ENCODE assay signal across 17 cellular contexts in genomic region chr2:149729575-149729974, GRCh38.
DNase-seq lines count a peak whose midpoint lies in the region; ATAC-seq, FAIRE-seq and TF ChIP-seq lines count a peak whose summit lies in the region.
"Had no signal": no experiment of that assay in that cellular context is flagged by ENCODE, and none has a peak within 500 bp of the region (broad histone marks: within the 10 kb centered on the region; RNA-seq: fewer than 3 reads in every experiment).

No MANE protein-coding gene starts in this region.

- H3K4me1 ChIP-seq in IMR-90 (ENCODE audit: control insufficient read depth, insufficient read depth, low read length) (peaks cover 15% of the 10 kb centered on the region), adipocyte (ENCODE audit: control insufficient read depth, insufficient read depth, low read length) (peaks cover 17% of the 10 kb centered on the region), endothelial cell of umbilical vein (ENCODE audit: control insufficient read depth, extremely low read depth, insufficient read depth, low read length) (peaks cover 27% of the 10 kb centered on the region)

- in situ Hi-C loops in IMR-90 (cut with MboI; ENCODE audit: low sequenced_read_pairs) = loop anchor here (25.0 kb wide), 1 partner anchor 733 kb away; no protein-coding TSS in a partner anchor

- no peaks in the 10 kb centered on the region for H3K9me3 ChIP-seq in IMR-90 (ENCODE audit: control insufficient read depth, insufficient read depth, low read length)
- no peaks in the 10 kb centered on the region for H3K9me3 ChIP-seq in adipocyte (ENCODE audit: control insufficient read depth, low read length)
- H3K9me3 ChIP-seq in endothelial cell of umbilical vein (replicated peaks; ENCODE audit: control insufficient read depth, insufficient read depth, low read length) = no peaks in the 10 kb centered on the region
- H3K9me3 ChIP-seq: A549, BE2C had no signal

- POLR2A ChIA-PET in IMR-90 (lab: Charles Lee; ENCODE audit: unreplicated experiment) = no interaction called here
- POLR2A ChIA-PET in endothelial cell of umbilical vein (lab: Charles Lee) = no interaction called here

- no peak overlapping the region for H4K8ac ChIP-seq in IMR-90 (ENCODE audit: low read depth in 2 of 2, low read length in 2 of 2)

- no peak overlapping the region for H2BK5ac ChIP-seq in IMR-90 (ENCODE audit: low read depth, low read length, poor library complexity, severe bottlenecking)

- H3K9me1 ChIP-seq in IMR-90 (ENCODE audit: insufficient read depth, low read length) = peaks cover 4% of the 10 kb centered on the region; the same call in 1 of the 2 replicates
- H3K9me1 ChIP-seq in endothelial cell of umbilical vein (replicated peaks; ENCODE audit: control insufficient read depth, extremely low read depth, insufficient read depth, low read length) = no peaks in the 10 kb centered on the region

- no peak overlapping the region for H2BK120ac ChIP-seq in IMR-90 (ENCODE audit: low read depth, low read length)

- H3K36me3 ChIP-seq in IMR-90 (ENCODE audit: control insufficient read depth, insufficient read depth, low read length) (no peaks in the 10 kb centered on the region), adipocyte (ENCODE audit: control insufficient read depth, insufficient read depth, low read length, severe bottlenecking) (no peaks in the 10 kb centered on the region), endothelial cell of umbilical vein (ENCODE audit: control insufficient read depth in 2 of 2, extremely low read depth in 1 of 2, insufficient read depth in 2 of 2, low read length in 2 of 2) (no peaks in the 10 kb centered on the region)
- H3K36me3 ChIP-seq: BE2C had no signal

- H3K79me2 ChIP-seq in endothelial cell of umbilical vein (ENCODE audit: control insufficient read depth, insufficient read depth, low read length) = no peaks in the 10 kb centered on the region

- H3K23ac ChIP-seq in IMR-90 (ENCODE audit: low read depth, low read length) = no peak overlapping the region

- no peak overlapping the region for H3K4me3 ChIP-seq in IMR-90 (ENCODE audit: insufficient read depth, low read depth, low read length)
- H3K4me3 ChIP-seq in adipocyte (ENCODE audit: low read length) = no peak overlapping the region
- no peak overlapping the region for H3K4me3 ChIP-seq in endothelial cell of umbilical vein (replicated peaks in 1 of 3; ENCODE audit: insufficient read depth in 1 of 3, low read depth in 1 of 3, low read length in 3 of 3)
- H3K4me3 ChIP-seq: A549, GM23248 had no signal

- H4K5ac ChIP-seq in IMR-90 (ENCODE audit: low read depth, low read length) = no peak overlapping the region

- WGBS in IMR-90 (ENCODE audit: extremely low coverage in 2 of 2, insufficient read length in 1 of 2), 2 experiments = no CpG with 5 or more reads among the region's 3 CpGs

- no peaks in the 10 kb centered on the region for H3K27me3 ChIP-seq in IMR-90 (ENCODE audit: control insufficient read depth, insufficient read depth, low read length)
- H3K27me3 ChIP-seq in adipocyte (replicated peaks; ENCODE audit: control insufficient read depth, insufficient read depth, low read length) = no peaks in the 10 kb centered on the region
- no peaks in the 10 kb centered on the region for H3K27me3 ChIP-seq in endothelial cell of umbilical vein (ENCODE audit: control insufficient read depth in 2 of 2, insufficient read depth in 2 of 2, low read length in 2 of 2)
- H3K27me3 ChIP-seq: BE2C had no signal

- H2BK20ac ChIP-seq in IMR-90 (ENCODE audit: low read depth, low read length) = peak overlapping the region; percentile 6; the same call in 1 of the 2 replicates

- H3K9ac ChIP-seq in IMR-90 (ENCODE audit: low read depth, low read length) = no peak overlapping the region
- no peak overlapping the region for H3K9ac ChIP-seq in adipocyte (ENCODE audit: low read length)
- H3K9ac ChIP-seq in endothelial cell of umbilical vein (replicated peaks; ENCODE audit: extremely low read depth, insufficient read depth, low read length) = no peak overlapping the region
- H3K9ac ChIP-seq: GM23248 had no signal

- ATAC-seq in IMR-90 (ENCODE audit: low read depth) (no peak), HG03175 (IDR thresholded peaks at IDR 0.05; ENCODE audit: unreplicated experiment) (no peak), GM21737 (IDR thresholded peaks at IDR 0.05; ENCODE audit: unreplicated experiment) (no peak)
- ATAC-seq: A549, HCT116 had no signal

- no peak overlapping the region for H3K18ac ChIP-seq in IMR-90 (ENCODE audit: low read depth, low read length)

- H4K20me1 ChIP-seq in IMR-90 (ENCODE audit: insufficient read depth, low read length) = no peaks in the 10 kb centered on the region
- H4K20me1 ChIP-seq in endothelial cell of umbilical vein (replicated peaks; ENCODE audit: control insufficient read depth, extremely low read depth, insufficient read depth, low read length) = no peaks in the 10 kb centered on the region

- no TSS peak for BruUV-seq in IMR-90 (replicated peaks; lab: Mats Ljungman, UMichigan)
- no TSS peak for BruUV-seq in endothelial cell of umbilical vein (replicated peaks; lab: Mats Ljungman, UMichigan)

- H3K56ac ChIP-seq in IMR-90 (ENCODE audit: extremely low read depth, insufficient read depth, low read length) = no peak overlapping the region

- 0 out of 3 replicates have a peak overlapping the region, but pooled peaks have one; percentile 39 for H2BK15ac ChIP-seq in IMR-90 (ENCODE audit: low read depth, low read length)

- H2AK5ac ChIP-seq in IMR-90 (ENCODE audit: low read depth, low read length) = no peak overlapping the region

- no peak overlapping the region for H3K27ac ChIP-seq in IMR-90 (ENCODE audit: insufficient read depth, low read length)
- no peak overlapping the region for H3K27ac ChIP-seq in endothelial cell of umbilical vein (ENCODE audit: insufficient read depth, low read depth, low read length)
- H3K27ac ChIP-seq: A549, C4-2B, GM23248 had no signal

- CTCF ChIA-PET in IMR-90 (lab: Yijun Ruan, JAX) = interaction anchor here (0.6 kb wide), 1 partner anchor 37 kb away, joined by 3 read pairs; no protein-coding TSS in a partner anchor
- CTCF ChIA-PET in endothelial cell of umbilical vein (lab: Charles Lee) = interaction anchor here (1.0 to 1.2 kb wide), 5 partner anchors 13 to 132 kb away, joined by 3 to 6 read pairs (median 3); no protein-coding TSS in a partner anchor

- FAIRE-seq in endothelial cell of umbilical vein (lab: Jason Lieb, UNC) = no peak
- FAIRE-seq: A549, D721Med, H54 had no signal

- TF ChIP-seq RAD21 in IMR-90 (IDR thresholded peaks at IDR 0.05; ENCODE audit: low read length) = no peak

- no peak for DNase-seq in IMR-90
- DNase-seq in adipocyte (ENCODE audit: low read depth) = peak; percentile 31
- peak; percentile 67 for DNase-seq in endothelial cell of umbilical vein (ENCODE audit: low read depth, low spot score)
- DNase-seq in NCI-H1436 (lab: John Stamatoyannopoulos, UW) = no peak
- DNase-seq in NOMO-1 treated with dmso at 0.1 percent for 144 hours (lab: John Stamatoyannopoulos, UW; ENCODE audit: unreplicated experiment) = no peak
- DNase-seq: BE2C; CD4-positive, alpha-beta memory T cell; DMS153; DMS79 treated with DMSO at 0.1 percent for 48 hours; GM23248 had no signal

- no peak for TF ChIP-seq POLR2A in IMR-90 (IDR thresholded peaks at IDR 0.05; ENCODE audit: low read depth, low read length)
- no peak for TF ChIP-seq POLR2A in endothelial cell of umbilical vein (IDR thresholded peaks at IDR 0.05; ENCODE audit: low read depth, low read length)

- no peak overlapping the region for H3K14ac ChIP-seq in IMR-90 (replicated peaks; ENCODE audit: low read depth, low read length)

- H4K91ac ChIP-seq in IMR-90 (ENCODE audit: insufficient read depth, low read depth, low read length) = no peak overlapping the region

- H2AK9ac ChIP-seq in IMR-90 (replicated peaks; ENCODE audit: low read depth, low read length, poor library complexity) = no peak overlapping the region

- dilution Hi-C loops in IMR-90 (cut with HindIII; ENCODE audit: low sequenced_read_pairs, unreplicated experiment) (no loop called here), endothelial cell of umbilical vein (cut with MboI; ENCODE audit: extremely low pct_ligation_motif_present, low sequenced_read_pairs) (no loop called here)

- H3K79me1 ChIP-seq in IMR-90 (ENCODE audit: low read depth in 1 of 2, low read length in 2 of 2) = no peaks in the 10 kb centered on the region

- TF ChIP-seq CTCF in IMR-90 (conservative IDR thresholded peaks at IDR 0.05; ENCODE audit: low read depth, low read length) (no peak), endothelial cell of umbilical vein (IDR thresholded peaks at IDR 0.05; ENCODE audit: extremely low read depth in 1 of 2, insufficient read depth in 1 of 2, low read depth in 1 of 2, low read length in 2 of 2) (no peak)

- no peak overlapping the region for H3K4me2 ChIP-seq in IMR-90 (ENCODE audit: low read depth, low read length)
- no peak overlapping the region for H3K4me2 ChIP-seq in endothelial cell of umbilical vein (ENCODE audit: insufficient read depth, low read length)
- H3K4me2 ChIP-seq: A549 had no signal

- intact Hi-C loops in IMR-90 (cut with micrococcal nuclease) (no loop called here), endothelial cell of umbilical vein (cut with micrococcal nuclease) (no loop called here)

- H2AFZ ChIP-seq in IMR-90 (replicated peaks; ENCODE audit: low read length, poor library complexity) (no peak overlapping the region), endothelial cell of umbilical vein (ENCODE audit: low read depth, low read length) (no peak overlapping the region)
- H2AFZ ChIP-seq: GM23248 had no signal

- H3K4ac ChIP-seq in IMR-90 (ENCODE audit: low read depth, low read length) = no peak overlapping the region

TF ChIP-seq in IMR-90, 13 proteins besides CTCF, POLR2A, EP300 and RAD21 (continues in another document):
- no peak for TF ChIP-seq RFX5 (IDR thresholded peaks at IDR 0.05; ENCODE audit: low read depth, low read length)
- TF ChIP-seq BHLHE40 (IDR thresholded peaks at IDR 0.05; ENCODE audit: low read depth, low read length) = no peak

TF ChIP-seq in endothelial cell of umbilical vein, 7 proteins besides CTCF, POLR2A, EP300 and RAD21:
- TF ChIP-seq, protein P1, sequence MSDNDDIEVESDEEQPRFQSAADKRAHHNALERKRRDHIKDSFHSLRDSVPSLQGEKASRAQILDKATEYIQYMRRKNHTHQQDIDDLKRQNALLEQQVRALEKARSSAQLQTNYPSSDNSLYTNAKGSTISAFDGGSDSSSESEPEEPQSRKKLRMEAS (IDR thresholded peaks at IDR 0.05; ENCODE audit: insufficient read depth, insufficient read length) = no peak
- TF ChIP-seq FOS (IDR thresholded peaks at IDR 0.05; ENCODE audit: borderline replicate concordance, insufficient read depth, low read length) (no peak), POLR2AphosphoS5 (IDR thresholded peaks at IDR 0.05; ENCODE audit: insufficient read depth, low read depth, low read length) (no peak), MYC (IDR thresholded peaks at IDR 0.05; ENCODE audit: low read depth, low read length) (no peak), JUN (IDR thresholded peaks at IDR 0.05; ENCODE audit: borderline replicate concordance, insufficient read depth, insufficient read length, low read depth) (no peak), EZH2 (IDR thresholded peaks at IDR 0.05; ENCODE audit: borderline replicate concordance, low read depth, low read length, severe bottlenecking) (no peak), GATA2 (IDR thresholded peaks at IDR 0.05; ENCODE audit: insufficient read depth, insufficient read length, low read depth, low read length) (no peak)

Comparison
In these comparisons a context has a peak if more than half of its experiments do, and no peak if none do; other contexts are left out.
1. DNase-seq: peak in adipocyte (single experiment) and endothelial cell of umbilical vein (single experiment); none in IMR-90 (single experiment), NCI-H1436 (single experiment) and NOMO-1 treated with dmso at 0.1 percent for 144 hours (single experiment).